ENCODE assay signal across 8 cellular contexts in the genomic region with DNA sequence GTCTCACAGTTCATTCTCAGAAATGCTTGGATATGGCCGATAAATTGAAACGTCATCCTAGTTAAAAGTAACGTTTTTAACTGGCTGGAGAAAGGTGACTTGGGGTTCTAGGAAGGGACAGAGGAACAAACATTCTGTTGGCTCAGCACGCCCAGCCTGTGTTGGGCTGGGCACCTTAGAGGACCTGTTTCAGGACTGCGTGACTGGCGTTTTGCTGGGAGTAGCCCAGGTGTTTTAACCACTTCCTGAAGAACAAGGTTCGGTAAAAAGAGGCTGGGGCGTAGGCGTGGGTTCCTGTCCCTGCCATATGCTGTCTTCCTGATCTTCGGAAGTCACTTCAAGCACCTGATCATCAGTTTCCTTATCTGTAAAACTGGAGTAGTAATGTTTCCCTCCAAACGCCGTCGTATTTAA. TPM values are rescaled to one million over a fixed set of nuclear protein-coding genes. Genes with fewer than 3 reads are reported as not detected.
DNase-seq lines count a peak whose midpoint lies in the region; ATAC-seq lines count a peak whose summit lies in the region.

No MANE protein-coding gene starts in this region.

- ATAC-seq in activated T-helper 17 cell treated with anti-CD3 and anti-CD28 coated beads, Interleukin-2, amount 50 U/mL, for 72 hours (replicated peaks), result peak; percentile 13

- H3K36me3 Mint-ChIP-seq in activated T-helper 17 cell treated with anti-CD3 and anti-CD28 coated beads, Interleukin-2, amount 50 U/mL, for 72 hours (ENCODE audit: low read depth), result peaks cover 31% of the 10 kb centered on the region
- peaks cover 0 to 9% (median 5%) of the 10 kb centered on the region in 3 donors for H3K36me3 Mint-ChIP-seq in immature natural killer cell

- H3K9me3 Mint-ChIP-seq in activated T-helper 17 cell treated with anti-CD3 and anti-CD28 coated beads, Interleukin-2, amount 50 U/mL, for 72 hours, result no peaks in the 10 kb centered on the region
- H3K9me3 Mint-ChIP-seq in immature natural killer cell, result peaks cover 0 to 2% (median 0%) of the 10 kb centered on the region in 6 donors

- H3K27me3 Mint-ChIP-seq in activated T-helper 17 cell treated with anti-CD3 and anti-CD28 coated beads, Interleukin-2, amount 50 U/mL, for 72 hours, result no peaks in the 10 kb centered on the region
- H3K27me3 Mint-ChIP-seq in immature natural killer cell (ENCODE audit: low read depth in 3 of 3), result peaks cover 9 to 13% (median 10%) of the 10 kb centered on the region in 3 donors

- peak overlapping the region; percentile 93 for H3K4me3 Mint-ChIP-seq in activated T-helper 17 cell treated with anti-CD3 and anti-CD28 coated beads, Interleukin-2, amount 50 U/mL, for 72 hours
- peak overlapping the region; percentile 92 to 98 (median 97) for H3K4me3 Mint-ChIP-seq in immature natural killer cell

- peak; percentile 64 for DNase-seq in NOMO-1 treated with dmso at 0.1 percent for 144 hours (lab: John Stamatoyannopoulos, UW; ENCODE audit: unreplicated experiment)
- DNase-seq in NOMO-1 treated with DMSO at 0.1 percent for 48 hours (lab: John Stamatoyannopoulos, UW; ENCODE audit: unreplicated experiment), result no peak
- peak; percentile 34 for DNase-seq in NAMALWA (ENCODE audit: low spot score)
- DNase-seq in immature natural killer cell, result peak; percentile 19 to 26 (median 22)
- peak; percentile 16 for DNase-seq in stimulated activated CD8-positive, alpha-beta memory T cell treated with anti-CD3 and anti-CD28 coated beads, Interleukin-12 subunit alpha, Interleukin-12 subunit beta, amount 100 ng/mL, for 1 hour (ENCODE audit: low read depth)
- no peak for DNase-seq in NCI-H2227 (lab: John Stamatoyannopoulos, UW; ENCODE audit: unreplicated experiment)
- no peak for DNase-seq in dedifferentiated amniotic fluid mesenchymal stem cell (ENCODE audit: extremely low spot score)

- peak overlapping the region; percentile 93 for H3K27ac Mint-ChIP-seq in activated T-helper 17 cell treated with anti-CD3 and anti-CD28 coated beads, Interleukin-2, amount 50 U/mL, for 72 hours
- peak overlapping the region; percentile 93 to 99 (median 99) for H3K27ac Mint-ChIP-seq in immature natural killer cell

- H3K4me1 Mint-ChIP-seq in activated T-helper 17 cell treated with anti-CD3 and anti-CD28 coated beads, Interleukin-2, amount 50 U/mL, for 72 hours, result peaks cover 19% of the 10 kb centered on the region
- peaks cover 29 to 36% of the 10 kb centered on the region in 2 donors for H3K4me1 Mint-ChIP-seq in immature natural killer cell

RNA-seq across cellular contexts. Expression of a gene that starts 1.1 kb away (rescaled TPM):
- total RNA-seq in activated T-helper 17 cell treated with anti-CD3 and anti-CD28 coated beads, Interleukin-2, amount 50 U/mL, for 72 hours, result 10 to 100 TPM; 19.1 to 39.3 TPM
- 1 to 10 TPM; 2.6 to 5.4 (median 3.4) TPM for polyA plus RNA-seq in immature natural killer cell

RNA-seq across cellular contexts. Expression of a gene that starts 10.0 kb away (rescaled TPM):
- total RNA-seq in activated T-helper 17 cell treated with anti-CD3 and anti-CD28 coated beads, Interleukin-2, amount 50 U/mL, for 72 hours, result 10 to 100 TPM; 22.0 to 28.4 TPM
- polyA plus RNA-seq in immature natural killer cell, result 10 to 100 TPM; 22.3 to 39.6 (median 32.1) TPM

Comparison
In these comparisons a context has a peak if more than half of its experiments do, and no peak if none do; other contexts are left out.
1. DNase-seq: peak in NOMO-1 treated with dmso at 0.1 percent for 144 hours (single experiment), NAMALWA (single experiment), immature natural killer cell (3 of 3) and stimulated activated CD8-positive, alpha-beta memory T cell treated with anti-CD3 and anti-CD28 coated beads, Interleukin-12 subunit alpha, Interleukin-12 subunit beta, amount 100 ng/mL, for 1 hour (single experiment); none in NOMO-1 treated with DMSO at 0.1 percent for 48 hours (single experiment), NCI-H2227 (single experiment) and dedifferentiated amniotic fluid mesenchymal stem cell (single experiment).